In genomic region chr11:58788355-58789023, GRCh38 we compare ENCODE assay signal across 1 cellular context.
TF ChIP-seq lines count a peak whose summit lies in the region.

No MANE protein-coding gene starts in this region.

TF ChIP-seq in IMR-90, 13 proteins besides CTCF, POLR2A, EP300 and RAD21:
- TF ChIP-seq CEBPB (IDR thresholded peaks at IDR 0.05; ENCODE audit: low read depth, low read length) (no peak), SMC3 (IDR thresholded peaks at IDR 0.05; ENCODE audit: low read depth, low read length) (peak; percentile 46)
